Comparison of ENCODE assay signal across 8 cellular contexts in genomic region chr18:657311-657997, GRCh38. TPM values are rescaled to one million over a fixed set of nuclear protein-coding genes. Genes with fewer than 3 reads are reported as not detected.
DNase-seq lines count a peak whose midpoint lies in the region; ATAC-seq, FAIRE-seq and TF ChIP-seq lines count a peak whose summit lies in the region.

TSS of gene TYMS (plus strand) at chr18:657653. CDS start at chr18:657743, 90 bp downstream.

- TF ChIP-seq EP300 in HepG2 (IDR thresholded peaks at IDR 0.05; ENCODE audit: low read depth in 2 of 2, low read length in 2 of 2) = no peak
- no peak for TF ChIP-seq EP300 in HepG2 (CRISPR knock-in tag; IDR thresholded peaks at IDR 0.05; ENCODE audit: borderline replicate concordance)

- H3K4me3 Mint-ChIP-seq in T-helper 2 cell treated with Interferon-gamma antibody and Interleukin-4, amounts not matched to agents 5 μg/mL and 100 μg/mL, for 36 hours = peak within 1 kb of the TSS; percentile 97

- no peak; the same call in 1 of the 2 replicates for TF ChIP-seq RAD21 in HepG2 (CRISPR knock-in tag; IDR thresholded peaks at IDR 0.05)

- H3K27ac ChIP-seq in cingulate gyrus (ENCODE audit: low read depth, low read length) (peak within 1 kb of the TSS; percentile 81), HepG2 (ENCODE audit: extremely low read length, insufficient read depth, low read length) (peak within 1 kb of the TSS; percentile 96)

- H2AFZ ChIP-seq in HepG2 (ENCODE audit: low read length) = no peak within 1 kb of the TSS

- BruUV-seq in HepG2 (replicated peaks; lab: Mats Ljungman, UMichigan) = TSS peak; percentile 60

- DNase-seq in BJ (ENCODE audit: low read depth) (no peak), NCI-H2029 treated with DMSO at 0.1 percent for 48 hours (lab: John Stamatoyannopoulos, UW) (peak; percentile 46), HepG2 (ENCODE audit: low spot score) (peak; percentile 55)
- peak; percentile 64 for DNase-seq in T-helper 2 cell treated with Interferon-gamma antibody and Interleukin-4, amounts not matched to agents 5 μg/mL and 100 μg/mL, for 36 hours (ENCODE audit: low spot score)
- DNase-seq in stimulated activated CD8-positive, alpha-beta memory T cell treated with anti-CD3 and anti-CD28 coated beads, Interleukin-7, amount 100 ng/mL, for 48 hours (ENCODE audit: extremely low read depth in 1 of 2, low read depth in 1 of 2) = peak; percentile 33 to 46

- H3K9me3 Mint-ChIP-seq in T-helper 2 cell treated with Interferon-gamma antibody and Interleukin-4, amounts not matched to agents 5 μg/mL and 100 μg/mL, for 36 hours = peaks cover 4% of the 10 kb centered on the region

- peak; percentile 42 for FAIRE-seq in HepG2 (lab: Jason Lieb, UNC)

- peaks cover 55% of the 10 kb centered on the region for H3K4me1 ChIP-seq in HepG2 (ENCODE audit: insufficient read depth, low read length)

- peak within 1 kb of the TSS; percentile 65 for H3K4me3 ChIP-seq in BJ (ENCODE audit: low read depth, low read length)
- H3K4me3 ChIP-seq in HepG2 (replicated peaks in 1 of 3; ENCODE audit: insufficient read depth in 1 of 3, low read depth in 2 of 3, low read length in 3 of 3) = peak within 1 kb of the TSS; percentile 66 to 93 (median 91)

- POLR2A ChIA-PET in BJ (lab: Charles Lee) = no interaction called here
- POLR2A ChIA-PET in HepG2 (lab: Yijun Ruan, JAX) = interaction anchor here (0.8 to 2.4 kb wide), 11 partner anchors 8 to 390 kb away, joined by 3 to 23 read pairs (median 5); partner anchors contain the start of genes ENOSF1 and THOC1

- H4K20me1 ChIP-seq in HepG2 (ENCODE audit: insufficient read depth, low read length) = peaks cover 10% of the 10 kb centered on the region; the same call in 1 of the 2 replicates

- peaks cover 72% of the 10 kb centered on the region for H3K79me2 ChIP-seq in HepG2 (ENCODE audit: insufficient read depth, low read length)

- H3K36me3 Mint-ChIP-seq in T-helper 2 cell treated with Interferon-gamma antibody and Interleukin-4, amounts not matched to agents 5 μg/mL and 100 μg/mL, for 36 hours (ENCODE audit: low read depth) = peaks cover 47% of the 10 kb centered on the region

- H3K27ac Mint-ChIP-seq in T-helper 2 cell treated with Interferon-gamma antibody and Interleukin-4, amounts not matched to agents 5 μg/mL and 100 μg/mL, for 36 hours = peak within 1 kb of the TSS; percentile 95

- TF ChIP-seq CTCF in BJ (IDR thresholded peaks at IDR 0.05; ENCODE audit: insufficient read depth, low read depth, low read length) (0 out of 2 replicates have a peak, but pooled peaks have one; percentile 17), HepG2 (CRISPR knock-in tag; IDR thresholded peaks at IDR 0.05) (no peak)

- H3K4me1 Mint-ChIP-seq in T-helper 2 cell treated with Interferon-gamma antibody and Interleukin-4, amounts not matched to agents 5 μg/mL and 100 μg/mL, for 36 hours (ENCODE audit: low read depth) = peaks cover 38% of the 10 kb centered on the region

- H3K9me3 ChIP-seq in HepG2 (ENCODE audit: low read length) = no peaks in the 10 kb centered on the region

- TF ChIP-seq POLR2A in HepG2 (IDR thresholded peaks at IDR 0.05; ENCODE audit: insufficient read depth in 1 of 2, low read depth in 2 of 2, low read length in 2 of 2) = peak in 1 of 2 experiments; percentile 31; a peak in 3 of 4 replicates

- ATAC-seq in GM18873 (IDR thresholded peaks at IDR 0.05; ENCODE audit: low FRiP score, unreplicated experiment) = peak; percentile 39
- ATAC-seq in HG03097 (IDR thresholded peaks at IDR 0.05; ENCODE audit: low FRiP score, unreplicated experiment) = peak; percentile 45
- ATAC-seq in HepG2 = peak; percentile 66

- 0% methylated on average over 9 of the region's 79 CpGs for WGBS in HepG2 (ENCODE audit: low lambda C conversion rate)

- peak within 1 kb of the TSS; percentile 98 for H3K9ac ChIP-seq in HepG2 (ENCODE audit: insufficient read depth, low read depth, low read length)

- H3K27me3 Mint-ChIP-seq in T-helper 2 cell treated with Interferon-gamma antibody and Interleukin-4, amounts not matched to agents 5 μg/mL and 100 μg/mL, for 36 hours (ENCODE audit: low read depth) = no peaks in the 10 kb centered on the region

- peak within 1 kb of the TSS; percentile 98 for H3K4me2 ChIP-seq in HepG2 (ENCODE audit: low read depth, low read length)

- in situ Hi-C loops in HepG2 (cut with HindIII; ENCODE audit: extremely low pct_ligation_motif_present, low pct_unique_long_range_greater_than_20kb) = no loop called here

- H3K27me3 ChIP-seq in BJ (ENCODE audit: control insufficient read depth, insufficient read depth, low read length) (no peaks in the 10 kb centered on the region), HepG2 (ENCODE audit: control insufficient read depth in 1 of 2, insufficient read depth in 2 of 2, low read length in 2 of 2) (no peaks in the 10 kb centered on the region)

- CTCF ChIA-PET in BJ (lab: Yijun Ruan, JAX) (interaction anchor here (1.0 to 2.2 kb wide), 5 partner anchors 27 to 182 kb away, joined by 3 to 7 read pairs (median 4); partner anchors contain the start of gene ENOSF1), HepG2 (lab: Yijun Ruan, JAX; ENCODE audit: low intra/inter-chr PET ratio, low total read pairs) (no interaction called here)

- H3K36me3 ChIP-seq in BJ (ENCODE audit: control insufficient read depth, insufficient read depth, low read length) (no peaks in the 10 kb centered on the region), HepG2 (replicated peaks in 1 of 2; ENCODE audit: control insufficient read depth in 1 of 2, insufficient read depth in 2 of 2, low read length in 2 of 2) (peaks cover 11 to 26% of the 10 kb centered on the region in 2 experiments)

- intact Hi-C loops in HepG2 (cut with micrococcal nuclease; ENCODE audit: unreplicated experiment) = loop anchor here (5.0 to 10.0 kb wide), 2 partner anchors 35 to 177 kb away; no protein-coding TSS in a partner anchor

TF ChIP-seq in HepG2, 621 proteins besides CTCF, POLR2A, EP300 and RAD21 (continues in another document):
- TF ChIP-seq ZNF280D (CRISPR knock-in tag; IDR thresholded peaks at IDR 0.05) (no peak), ZNF784 (CRISPR knock-in tag; IDR thresholded peaks at IDR 0.05; ENCODE audit: borderline replicate concordance) (peak; percentile 50; the same call in 1 of the 2 replicates), MIER3 (CRISPR knock-in tag; IDR thresholded peaks at IDR 0.05; ENCODE audit: borderline replicate concordance) (0 out of 2 replicates have a peak, but pooled peaks have one; percentile 48), HNRNPL (IDR thresholded peaks at IDR 0.05; ENCODE audit: low read depth, low read length) (peak; percentile 43; the same call in 1 of the 2 replicates), SP4 (CRISPR knock-in tag; IDR thresholded peaks at IDR 0.05) (no peak; the same call in 1 of the 2 replicates)

RNA-seq across cellular contexts. Expression of gene TYMS, which starts in this region (rescaled TPM):
- 80.4 and 146 TPM in 2 replicates for polyA plus RNA-seq in BJ (2011; rRNA removed)
- polyA minus RNA-seq in BJ (2011; rRNA and poly(A)+ RNA removed) = 65.4 and 111 TPM in 2 replicates
- total RNA-seq in HepG2 (2016; rRNA removed; fragmentation: Illumina TruSeq; extraction: Trizol) = 80.1 and 186 TPM in 2 replicates
- 27.2 and 31.4 TPM in 2 replicates for total RNA-seq in HepG2 (2016; cell fraction: cytosol; rRNA removed; fragmentation: Illumina TruSeq; extraction: Trizol; ENCODE audit: low read depth)
- 77.9 and 183 TPM in 2 replicates for total RNA-seq in HepG2 (2016; cell fraction: insoluble cytoplasmic fraction; rRNA removed; fragmentation: Illumina TruSeq; extraction: Trizol)
- 91.3 and 92.9 TPM in 2 replicates for total RNA-seq in HepG2 (2016; cell fraction: membrane; rRNA removed; fragmentation: Illumina TruSeq; extraction: Trizol)
- total RNA-seq in HepG2 (2016; cell fraction: nucleus; rRNA removed; fragmentation: Illumina TruSeq; extraction: Trizol) = 89.4 and 101 TPM in 2 replicates
- polyA plus RNA-seq in HepG2 (2011; rRNA removed) = 84.9 and 106 TPM in 2 replicates
- 66.6 and 93.1 TPM in 2 replicates for polyA plus RNA-seq in HepG2 (2011; cell fraction: cytosol; rRNA removed)
- 30.9 and 37.2 TPM in 2 replicates for polyA plus RNA-seq in HepG2 (2011; cell fraction: nucleus; rRNA removed)
- polyA plus RNA-seq in HepG2 (2012) = 69.5 and 111 TPM in 2 replicates
- polyA plus RNA-seq in HepG2 (2016; cell fraction: cytosol; fragmentation: Illumina TruSeq; extraction: Trizol; ENCODE audit: low read depth) = 61.0 and 61.1 TPM in 2 replicates
- polyA plus RNA-seq in HepG2 (2016; cell fraction: insoluble cytoplasmic fraction; fragmentation: Illumina TruSeq; extraction: Trizol; ENCODE audit: low read depth) = 396 and 406 TPM in 2 replicates
- 107 and 113 TPM in 2 replicates for polyA plus RNA-seq in HepG2 (2016; cell fraction: membrane; fragmentation: Illumina TruSeq; extraction: Trizol; ENCODE audit: low read depth)
- polyA plus RNA-seq in HepG2 (2016; cell fraction: nucleus; fragmentation: Illumina TruSeq; extraction: Trizol; ENCODE audit: insufficient read depth, low read depth) = 245 and 246 TPM in 2 replicates
- 242 and 518 TPM in 2 replicates for polyA minus RNA-seq in HepG2 (2011; rRNA and poly(A)+ RNA removed; ENCODE audit: low replicate concordance)
- polyA minus RNA-seq in HepG2 (2011; cell fraction: cytosol; rRNA and poly(A)+ RNA removed) = 59.7 and 82.7 TPM in 2 replicates
- polyA minus RNA-seq in HepG2 (2011; cell fraction: nucleus; rRNA and poly(A)+ RNA removed) = 20.8 and 28.3 TPM in 2 replicates
